10 cellular contexts compared by ENCODE assay signal in the genomic region with DNA sequence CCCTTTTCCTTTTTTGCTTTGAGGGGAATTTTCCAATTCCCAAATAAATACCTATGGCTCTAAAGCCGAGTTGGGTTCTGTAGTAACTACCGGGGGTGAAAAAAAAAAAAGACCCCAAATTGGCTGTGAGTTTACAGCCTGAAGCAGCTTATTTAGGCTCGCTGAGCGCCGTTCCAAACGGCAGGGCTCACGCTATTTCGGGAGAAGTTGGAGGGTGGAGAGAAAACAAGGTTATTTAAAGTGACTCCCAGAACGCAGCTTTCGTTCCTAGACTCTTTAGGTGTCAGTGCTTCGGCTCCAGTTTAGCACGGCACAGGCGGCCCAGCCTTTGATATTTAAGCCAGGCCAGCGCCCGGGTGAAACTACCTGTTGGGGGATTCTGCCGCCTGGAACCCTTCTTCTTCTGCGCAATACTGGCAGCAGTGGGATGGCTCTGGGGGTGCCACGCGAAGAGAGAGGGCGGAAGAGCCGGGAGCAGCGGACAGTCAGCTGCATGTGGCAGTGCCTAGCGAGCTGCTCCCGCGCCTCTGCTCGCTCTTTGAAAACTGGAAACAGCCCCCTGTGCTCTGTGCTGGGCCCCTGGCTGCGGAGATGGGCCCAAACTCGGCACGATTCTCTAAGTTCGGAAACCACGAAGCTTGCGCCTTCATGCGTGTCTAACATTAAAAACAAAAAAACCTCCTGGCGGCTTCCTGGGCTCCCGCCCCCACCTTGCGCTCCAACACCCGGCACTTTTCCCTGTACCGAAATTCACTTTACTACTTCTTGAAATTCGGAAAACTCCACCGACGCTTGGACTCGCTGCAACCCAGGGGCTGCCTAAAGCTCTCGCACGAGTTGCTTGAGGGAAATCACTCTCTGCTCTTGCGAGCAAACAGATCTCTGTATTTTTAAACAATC. TPM values are rescaled to one million over a fixed set of nuclear protein-coding genes. Genes with fewer than 3 reads are reported as not detected.
DNase-seq lines count a peak whose midpoint lies in the region; ATAC-seq and TF ChIP-seq lines count a peak whose summit lies in the region.
"Had no signal": no experiment of that assay in that cellular context is flagged by ENCODE, and none has a peak within 500 bp of the region (broad histone marks: within the 10 kb centered on the region; RNA-seq: fewer than 3 reads in every experiment).

No MANE protein-coding gene starts in this region.

- CTCF ChIA-PET in naive thymus-derived CD4-positive, alpha-beta T cell (lab: Charles Lee): no interaction called here

- H3K4me3 ChIP-seq in fibroblast of the aortic adventitia (ENCODE audit: low read depth, low read length) (peak overlapping the region; percentile 65), muscle layer of duodenum (ENCODE audit: low read depth in 1 of 2, low read length in 2 of 2) (peak overlapping the region; percentile 63 to 78)
- no peak overlapping the region for H3K4me3 ChIP-seq in naive thymus-derived CD4-positive, alpha-beta T cell (ENCODE audit: low read length)

- no peaks in the 10 kb centered on the region for H3K36me3 Mint-ChIP-seq in stimulated activated naive CD8-positive, alpha-beta T cell treated with anti-CD3 and anti-CD28 coated beads, Interleukin-15, Interleukin-2, amounts not matched to agents 100 ng/mL and 50 ng/mL, for 24 hours (ENCODE audit: low read depth)
- H3K36me3 Mint-ChIP-seq in naive thymus-derived CD4-positive, alpha-beta T cell: no peaks in the 10 kb centered on the region

- H3K27me3 Mint-ChIP-seq in stimulated activated naive CD8-positive, alpha-beta T cell treated with anti-CD3 and anti-CD28 coated beads, Interleukin-15, Interleukin-2, amounts not matched to agents 100 ng/mL and 50 ng/mL, for 24 hours: peaks cover 72% of the 10 kb centered on the region
- H3K27me3 Mint-ChIP-seq in naive thymus-derived CD4-positive, alpha-beta T cell: peaks cover 59 to 69% (median 63%) of the 10 kb centered on the region in 5 donors

- POLR2A ChIA-PET in naive thymus-derived CD4-positive, alpha-beta T cell (lab: Charles Lee): no interaction called here

- H3K27ac ChIP-seq in muscle layer of duodenum (ENCODE audit: low read length): peak overlapping the region; percentile 72
- H3K27ac ChIP-seq in naive thymus-derived CD4-positive, alpha-beta T cell (ENCODE audit: low read depth, low read length): no peak overlapping the region

- ATAC-seq in stimulated activated naive CD8-positive, alpha-beta T cell treated with anti-CD3 and anti-CD28 coated beads, Interleukin-15, Interleukin-2, amounts not matched to agents 100 U/mL and 50 U/mL, for 24 hours: no peak
- ATAC-seq in GM18498 (IDR thresholded peaks at IDR 0.05; ENCODE audit: unreplicated experiment) (no peak), GM19397 (IDR thresholded peaks at IDR 0.05; ENCODE audit: unreplicated experiment) (no peak), GM21367 (IDR thresholded peaks at IDR 0.05; ENCODE audit: unreplicated experiment) (no peak)
- ATAC-seq in naive thymus-derived CD4-positive, alpha-beta T cell: no peak

- H3K4me3 Mint-ChIP-seq in stimulated activated naive CD8-positive, alpha-beta T cell treated with anti-CD3 and anti-CD28 coated beads, Interleukin-15, Interleukin-2, amounts not matched to agents 100 ng/mL and 50 ng/mL, for 24 hours: peak overlapping the region; percentile 1
- H3K4me3 Mint-ChIP-seq in naive thymus-derived CD4-positive, alpha-beta T cell: no peak overlapping the region
- H3K4me3 Mint-ChIP-seq: dendritic cell treated with granulocyte-macrophage colony-stimulating factor and Interleukin-4, amounts not matched to agents 40 ng/mL and 50 ng/mL, for 4 days had no signal

- no peaks in the 10 kb centered on the region for H3K36me3 ChIP-seq in muscle layer of duodenum (ENCODE audit: control insufficient read depth in 1 of 2, insufficient read depth in 2 of 2, low read length in 2 of 2)
- no peaks in the 10 kb centered on the region for H3K36me3 ChIP-seq in naive thymus-derived CD4-positive, alpha-beta T cell (ENCODE audit: control insufficient read depth in 2 of 3, insufficient read depth in 3 of 3, low read length in 3 of 3)

- DNase-seq in stimulated activated naive CD8-positive, alpha-beta T cell treated with anti-CD3 and anti-CD28 coated beads, Interleukin-15, Interleukin-2, amounts not matched to agents 100 U/mL and 50 U/mL, for 24 hours: no peak
- DNase-seq in fibroblast of the aortic adventitia (ENCODE audit: low read depth): peak; percentile 52
- DNase-seq in naive thymus-derived CD4-positive, alpha-beta T cell: no peak
- DNase-seq: NK-92 treated with Interleukin-12 subunit alpha and Interleukin-12 subunit beta, amount 100 ng/mL, for 24 hours had no signal

- no peaks in the 10 kb centered on the region for H3K9me3 Mint-ChIP-seq in stimulated activated naive CD8-positive, alpha-beta T cell treated with anti-CD3 and anti-CD28 coated beads, Interleukin-15, Interleukin-2, amounts not matched to agents 100 ng/mL and 50 ng/mL, for 24 hours
- H3K9me3 Mint-ChIP-seq in naive thymus-derived CD4-positive, alpha-beta T cell: peaks cover 0 to 3% (median 0%) of the 10 kb centered on the region in 11 donors
- H3K9me3 Mint-ChIP-seq: dendritic cell treated with granulocyte-macrophage colony-stimulating factor and Interleukin-4, amounts not matched to agents 40 ng/mL and 50 ng/mL, for 4 days had no signal

- peaks cover 0 to 45% of the 10 kb centered on the region in 2 donors for H3K4me1 ChIP-seq in muscle layer of duodenum (ENCODE audit: control insufficient read depth in 1 of 2, insufficient read depth in 2 of 2, low read length in 2 of 2)
- no peaks in the 10 kb centered on the region for H3K4me1 ChIP-seq in naive thymus-derived CD4-positive, alpha-beta T cell (ENCODE audit: control insufficient read depth in 2 of 2, insufficient read depth in 2 of 2, low read length in 2 of 2)

- no peaks in the 10 kb centered on the region for H3K9me3 ChIP-seq in muscle layer of duodenum (ENCODE audit: control insufficient read depth in 1 of 2, low read length in 2 of 2)
- no peaks in the 10 kb centered on the region for H3K9me3 ChIP-seq in naive thymus-derived CD4-positive, alpha-beta T cell (ENCODE audit: control insufficient read depth in 2 of 3, low read length in 3 of 3)

- no peak for TF ChIP-seq CTCF in fibroblast of the aortic adventitia (IDR thresholded peaks at IDR 0.05; ENCODE audit: insufficient read depth, low read length)

- intact Hi-C loops in naive thymus-derived CD4-positive, alpha-beta T cell (cut with micrococcal nuclease): loop anchor here in 1 of 2 donors (2.0 kb wide), 1 partner anchor 36 kb away; no protein-coding TSS in a partner anchor

- H3K4me1 Mint-ChIP-seq in stimulated activated naive CD8-positive, alpha-beta T cell treated with anti-CD3 and anti-CD28 coated beads, Interleukin-15, Interleukin-2, amounts not matched to agents 100 ng/mL and 50 ng/mL, for 24 hours (ENCODE audit: low read depth): peaks cover 10% of the 10 kb centered on the region
- peaks cover 4 to 24% (median 8%) of the 10 kb centered on the region in 7 donors for H3K4me1 Mint-ChIP-seq in naive thymus-derived CD4-positive, alpha-beta T cell

- peaks cover 46% of the 10 kb centered on the region for H3K27me3 ChIP-seq in muscle layer of duodenum (ENCODE audit: low read depth, low read length)
- peaks cover 0 to 10% of the 10 kb centered on the region in 2 donors for H3K27me3 ChIP-seq in naive thymus-derived CD4-positive, alpha-beta T cell (ENCODE audit: control insufficient read depth in 2 of 2, insufficient read depth in 2 of 2, low read length in 2 of 2)

- H3K27ac Mint-ChIP-seq in stimulated activated naive CD8-positive, alpha-beta T cell treated with anti-CD3 and anti-CD28 coated beads, Interleukin-15, Interleukin-2, amounts not matched to agents 100 ng/mL and 50 ng/mL, for 24 hours: peak overlapping the region; percentile 26
- H3K27ac Mint-ChIP-seq in naive thymus-derived CD4-positive, alpha-beta T cell: peak overlapping the region in 1 of 9 donors; percentile 58
- H3K27ac Mint-ChIP-seq: dendritic cell treated with granulocyte-macrophage colony-stimulating factor and Interleukin-4, amounts not matched to agents 40 ng/mL and 50 ng/mL, for 4 days had no signal

RNA-seq across cellular contexts. Expression of a gene that starts 34.5 kb away (rescaled TPM):
- 107 and 111 TPM in 2 replicates for total RNA-seq in fibroblast of the aortic adventitia (ENCODE audit: low replicate concordance)
- under 1 TPM in 1 of 5 experiments, not detected in 4; 0.32 TPM for total RNA-seq in naive thymus-derived CD4-positive, alpha-beta T cell
- polyA plus RNA-seq in naive thymus-derived CD4-positive, alpha-beta T cell: not detected

Comparison
In these comparisons a context has a peak if more than half of its experiments do, and no peak if none do; other contexts are left out.
1. RNA of a gene that starts 34.5 kb away (total RNA-seq): 107 to 111 TPM in fibroblast of the aortic adventitia; 0.32 TPM in naive thymus-derived CD4-positive, alpha-beta T cell; every median in the first group is over 10 times any median in the second.